9 cellular contexts compared by ENCODE assay signal in the genomic region with DNA sequence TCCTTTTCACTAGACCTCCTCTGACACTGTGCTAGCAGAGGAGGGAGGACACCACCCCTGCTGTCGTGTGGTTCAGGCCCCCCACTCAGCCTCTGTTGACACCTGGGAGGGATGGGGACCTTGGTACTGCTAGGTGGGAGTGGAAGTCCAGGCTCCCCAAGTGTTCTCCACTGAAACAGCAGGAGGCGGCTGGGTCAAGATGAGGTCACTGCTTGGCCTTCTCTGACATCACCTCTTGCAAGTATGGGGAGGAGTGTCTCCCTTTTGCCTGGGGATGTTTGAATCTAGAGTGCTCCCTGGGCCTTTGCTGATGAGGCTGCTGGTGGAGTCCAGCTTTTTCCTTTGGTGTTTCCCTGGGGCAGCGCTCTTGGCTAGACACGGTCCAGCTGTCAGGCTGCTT.
"Had no signal": no experiment of that assay in that cellular context is flagged by ENCODE, and none has a peak within 500 bp of the region (broad histone marks: within the 10 kb centered on the region; RNA-seq: fewer than 3 reads in every experiment).

No MANE protein-coding gene starts in this region.

- H3K9ac ChIP-seq: KMS-11 had no signal

- H3K27ac ChIP-seq: HL-60, KMS-11 had no signal

- FAIRE-seq: H1 had no signal

- H2AFZ ChIP-seq: GM23338 had no signal

- ATAC-seq: GM23338, HCT116 had no signal

- DNase-seq: H7, IMR-90, KBM-7 had no signal

- H3K36me3 ChIP-seq: HAP-1 had no signal

- H3K4me3 ChIP-seq: GM23338, HAP-1 had no signal

- H3K4me1 ChIP-seq: HAP-1 had no signal

- H3K4me2 ChIP-seq: GM23338, KMS-11 had no signal

- H3K9me3 ChIP-seq: HAP-1 had no signal
